In the genomic region with DNA sequence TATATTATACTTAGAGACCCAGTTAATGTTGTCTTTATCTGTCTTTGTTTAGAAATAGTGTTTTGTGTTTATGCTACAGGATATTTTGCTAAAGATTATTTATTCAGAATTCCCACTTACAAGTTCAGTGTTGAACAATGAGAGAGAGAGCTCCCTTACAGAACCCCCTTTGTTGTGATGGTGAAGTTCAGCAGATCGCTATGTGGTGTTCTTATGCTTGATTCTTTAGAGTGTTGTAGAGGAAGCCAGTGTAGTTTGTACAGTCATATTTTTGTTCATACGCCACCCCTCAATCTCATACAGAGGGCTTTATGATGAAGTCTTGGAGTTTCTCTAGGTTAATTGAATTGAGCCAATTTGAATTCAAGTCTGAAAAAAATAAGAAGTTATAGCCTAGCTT, we compare ENCODE assay signal across 15 cellular contexts.
DNase-seq lines count a peak whose midpoint lies in the region; ATAC-seq and TF ChIP-seq lines count a peak whose summit lies in the region.
"Had no signal": no experiment of that assay in that cellular context is flagged by ENCODE, and none has a peak within 500 bp of the region (broad histone marks: within the 10 kb centered on the region; RNA-seq: fewer than 3 reads in every experiment).

No MANE protein-coding gene starts in this region.

- no peak for TF ChIP-seq CTCF in nephron (IDR thresholded peaks at IDR 0.05; ENCODE audit: unreplicated experiment in 3 of 3)

- CTCF ChIA-PET in T-cell (lab: Charles Lee): no interaction called here

- H3K4me3 Mint-ChIP-seq in nephron (no peak overlapping the region), T-cell (no peak overlapping the region)
- H3K4me3 Mint-ChIP-seq: CD14-positive monocyte; CD4-positive, alpha-beta memory T cell; GM23338; IgD-negative memory B cell had no signal

- POLR2A ChIA-PET in T-cell (lab: Charles Lee): no interaction called here

- peak overlapping the region in 2 of 3 experiments; percentile 64 to 85 for H3K27ac Mint-ChIP-seq in nephron
- no peak overlapping the region for H3K27ac Mint-ChIP-seq in T-cell
- H3K27ac Mint-ChIP-seq: CD14-positive monocyte; CD4-positive, alpha-beta memory T cell; GM23338 had no signal

- DNase-seq in COLO829 (ENCODE audit: low spot score) (peak; percentile 29), foreskin melanocyte (peak; percentile 73), NCI-H146 (lab: John Stamatoyannopoulos, UW) (no peak), mesenteric fat pad (ENCODE audit: low spot score) (no peak), T-cell (no peak)
- DNase-seq: AML-193; CD4-positive, alpha-beta memory T cell; COR-L47; GDM1; HCEC 1CT; KBM-7 had no signal

- peaks cover 4% of the 10 kb centered on the region for H3K36me3 Mint-ChIP-seq in nephron (ENCODE audit: low read depth)
- peaks cover 17% of the 10 kb centered on the region for H3K36me3 Mint-ChIP-seq in T-cell
- H3K36me3 Mint-ChIP-seq: CD14-positive monocyte had no signal

- no peak for ATAC-seq in T-cell (replicated peaks in 1 of 4)
- ATAC-seq: GM23338 had no signal

- no peaks in the 10 kb centered on the region for H3K27me3 Mint-ChIP-seq in nephron (ENCODE audit: low read depth)
- H3K27me3 Mint-ChIP-seq in T-cell: no peaks in the 10 kb centered on the region
- H3K27me3 Mint-ChIP-seq: CD4-positive, alpha-beta memory T cell; IgD-negative memory B cell had no signal

- no peaks in the 10 kb centered on the region for H3K9me3 Mint-ChIP-seq in nephron
- no peaks in the 10 kb centered on the region for H3K9me3 Mint-ChIP-seq in T-cell
- H3K9me3 Mint-ChIP-seq: GM23338, IgD-negative memory B cell had no signal

- H3K4me1 Mint-ChIP-seq in nephron (peaks cover 10% of the 10 kb centered on the region), T-cell (peaks cover 0 to 8% (median 6%) of the 10 kb centered on the region in 3 donors)
- H3K4me1 Mint-ChIP-seq: GM23338, IgD-negative memory B cell had no signal

Comparison
In these comparisons a context has a peak if more than half of its experiments do, and no peak if none do; other contexts are left out.
1. DNase-seq: peak in COLO829 (single experiment) and foreskin melanocyte (single experiment); none in NCI-H146 (single experiment), mesenteric fat pad (single experiment) and T-cell (0 of 34).
2. H3K27ac Mint-ChIP-seq: peak in nephron (2 of 3); none in T-cell (0 of 2).